In the genomic region with DNA sequence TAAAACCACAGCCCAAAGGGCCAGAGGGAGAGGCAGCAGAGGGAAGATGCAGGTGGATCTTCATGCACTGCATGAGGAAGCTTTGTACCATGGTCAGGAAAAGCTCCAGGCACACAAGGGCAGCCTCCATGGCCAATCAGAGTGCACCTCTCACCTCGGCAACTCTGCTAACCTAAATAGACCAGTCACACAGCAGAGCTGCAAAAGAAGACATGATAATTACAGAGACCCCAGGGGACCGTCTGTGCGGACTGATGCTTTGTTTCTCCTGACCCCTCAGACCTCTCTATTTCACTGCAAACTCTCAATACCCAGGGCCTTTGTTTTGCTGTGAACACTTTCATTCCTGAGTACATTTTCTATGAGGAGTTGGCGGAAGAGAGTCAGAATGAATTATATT, we compare ENCODE assay signal across 20 cellular contexts. TPM values are rescaled to one million over a fixed set of nuclear protein-coding genes. Genes with fewer than 3 reads are reported as not detected.
"Had no signal": no experiment of that assay in that cellular context is flagged by ENCODE, and none has a peak within 500 bp of the region (broad histone marks: within the 10 kb centered on the region; RNA-seq: fewer than 3 reads in every experiment).

No MANE protein-coding gene starts in this region.

- ATAC-seq: naive thymus-derived CD8-positive, alpha-beta T cell; pancreas had no signal

- H3K9me3 Mint-ChIP-seq: activated naive CD8-positive, alpha-beta T cell treated with anti-CD3 and anti-CD28 coated beads, Interleukin-2, amount 10 ng/mL, durations not matched to agents 7 days and 5 days; activated T-helper 1 cell treated with anti-CD3 and anti-CD28 coated beads, Interleukin-12 subunit alpha, Interleukin-12 subunit beta, Interleukin-2, Interleukin-4 antibody, amounts not matched to agents 30 ng/mL and 10 ng/mL and 1 ng/mL, durations not matched to agents 14 hours and 24 hours and 36 hours; memory B cell; naive thymus-derived CD8-positive, alpha-beta T cell; stimulated activated naive CD8-positive, alpha-beta T cell treated with anti-CD3 and anti-CD28 coated beads, Interleukin-15, Interleukin-2, amounts not matched to agents 100 ng/mL and 50 ng/mL, for 24 hours had no signal

- H3K36me3 Mint-ChIP-seq: activated naive CD8-positive, alpha-beta T cell treated with anti-CD3 and anti-CD28 coated beads, Interleukin-2, amount 10 ng/mL, durations not matched to agents 7 days and 5 days; memory B cell; naive thymus-derived CD8-positive, alpha-beta T cell had no signal

- H3K4me1 Mint-ChIP-seq: activated naive CD8-positive, alpha-beta T cell treated with anti-CD3 and anti-CD28 coated beads, Interleukin-2, amount 10 ng/mL, durations not matched to agents 7 days and 5 days; memory B cell had no signal

- H3K27ac Mint-ChIP-seq: activated naive CD8-positive, alpha-beta T cell treated with anti-CD3 and anti-CD28 coated beads, Interleukin-2, amount 10 ng/mL, durations not matched to agents 7 days and 5 days; activated T-helper 1 cell treated with anti-CD3 and anti-CD28 coated beads, Interleukin-12 subunit alpha, Interleukin-12 subunit beta, Interleukin-2, Interleukin-4 antibody, amounts not matched to agents 30 ng/mL and 10 ng/mL and 1 ng/mL, durations not matched to agents 14 hours and 24 hours and 36 hours; memory B cell; stimulated activated naive CD8-positive, alpha-beta T cell treated with anti-CD3 and anti-CD28 coated beads, Interleukin-15, Interleukin-2, amounts not matched to agents 100 ng/mL and 50 ng/mL, for 24 hours had no signal

- H3K4me3 Mint-ChIP-seq: activated naive CD8-positive, alpha-beta T cell treated with anti-CD3 and anti-CD28 coated beads, Interleukin-2, amount 10 ng/mL, durations not matched to agents 7 days and 5 days; activated T-helper 1 cell treated with anti-CD3 and anti-CD28 coated beads, Interleukin-12 subunit alpha, Interleukin-12 subunit beta, Interleukin-2, Interleukin-4 antibody, amounts not matched to agents 30 ng/mL and 10 ng/mL and 1 ng/mL, durations not matched to agents 14 hours and 24 hours and 36 hours; memory B cell; naive thymus-derived CD8-positive, alpha-beta T cell; stimulated activated naive CD8-positive, alpha-beta T cell treated with anti-CD3 and anti-CD28 coated beads, Interleukin-15, Interleukin-2, amounts not matched to agents 100 ng/mL and 50 ng/mL, for 24 hours had no signal

- DNase-seq: activated CD4-positive, alpha-beta T cell treated with anti-CD3 and anti-CD28 coated beads, Interleukin-2, amount 50 U/mL, for 48 hours; activated naive CD8-positive, alpha-beta T cell treated with anti-CD3 and anti-CD28 coated beads, Interleukin-2, amount 10 ng/mL, durations not matched to agents 7 days and 5 days; amygdala; dermis blood vessel endothelial cell; effector memory CD4-positive, alpha-beta T cell; esophagus squamous epithelium; naive thymus-derived CD8-positive, alpha-beta T cell; right lobe of liver; small intestine; stimulated activated CD4-positive, alpha-beta T cell treated with anti-CD3 and anti-CD28 coated beads, Interleukin-15, amount 100 ng/mL, for 24 hours; stimulated activated CD4-positive, alpha-beta T cell treated with anti-CD3 and anti-CD28 coated beads, Interleukin-2, amount 100 ng/mL, for 48 hours; WERI-Rb-1 had no signal

RNA-seq across cellular contexts. Expression of gene TCL1B, which starts 10.7 kb away (rescaled TPM):
- total RNA-seq: activated naive CD8-positive, alpha-beta T cell treated with anti-CD3 and anti-CD28 coated beads, Interleukin-2, amount 10 ng/mL, durations not matched to agents 7 days and 5 days; activated T-helper 1 cell treated with anti-CD3 and anti-CD28 coated beads, Interleukin-12 subunit alpha, Interleukin-12 subunit beta, Interleukin-2, Interleukin-4 antibody, amounts not matched to agents 30 ng/mL and 10 ng/mL and 1 ng/mL, durations not matched to agents 14 hours and 24 hours and 36 hours; cardiac muscle cell; dermis blood vessel endothelial cell; esophagus squamous epithelium; mucosa of gallbladder; pancreas; pulmonary artery endothelial cell; right lobe of liver; tibial nerve had no signal

RNA-seq across cellular contexts. Expression of gene TCL1A, which starts 38.4 kb away (rescaled TPM):
- total RNA-seq: activated T-helper 1 cell treated with anti-CD3 and anti-CD28 coated beads, Interleukin-12 subunit alpha, Interleukin-12 subunit beta, Interleukin-2, Interleukin-4 antibody, amounts not matched to agents 30 ng/mL and 10 ng/mL and 1 ng/mL, durations not matched to agents 14 hours and 24 hours and 36 hours; cardiac muscle cell; dermis blood vessel endothelial cell; esophagus squamous epithelium; pulmonary artery endothelial cell; tibial nerve had no signal
